ENCODE assay signal across 10 cellular contexts in the genomic region with DNA sequence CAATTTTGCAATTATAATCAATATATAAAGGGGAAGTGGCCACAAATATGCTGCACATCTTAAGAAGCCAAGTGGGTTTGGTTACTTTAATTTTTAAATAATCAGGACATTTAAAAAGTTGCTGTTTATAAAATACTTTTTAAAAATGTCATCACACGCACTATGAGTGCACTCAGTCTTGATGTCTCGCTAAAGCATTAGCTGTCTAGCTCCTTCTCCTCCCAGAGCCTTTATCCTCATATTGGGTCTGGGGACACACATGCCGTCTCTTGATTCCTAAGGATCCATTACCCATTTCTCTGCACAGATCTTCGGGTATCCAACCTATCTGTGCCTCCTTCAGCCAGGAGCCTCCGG. TPM values are rescaled to one million over a fixed set of nuclear protein-coding genes. Genes with fewer than 3 reads are reported as not detected.
DNase-seq lines count a peak whose midpoint lies in the region; ATAC-seq, FAIRE-seq and TF ChIP-seq lines count a peak whose summit lies in the region.
"Had no signal": no experiment of that assay in that cellular context is flagged by ENCODE, and none has a peak within 500 bp of the region (broad histone marks: within the 10 kb centered on the region; RNA-seq: fewer than 3 reads in every experiment).

No MANE protein-coding gene starts in this region.

- CTCF ChIA-PET in endothelial cell of umbilical vein (lab: Charles Lee): interaction anchor here (3.3 kb wide), 1 partner anchor 191 kb away, joined by 13 read pairs; no protein-coding TSS in a partner anchor

- TF ChIP-seq CTCF in endothelial cell of umbilical vein (IDR thresholded peaks at IDR 0.05; ENCODE audit: extremely low read depth in 1 of 2, insufficient read depth in 1 of 2, low read depth in 1 of 2, low read length in 2 of 2): no peak

- H3K4me3 ChIP-seq in endothelial cell of umbilical vein (replicated peaks in 1 of 3; ENCODE audit: insufficient read depth in 1 of 3, low read depth in 1 of 3, low read length in 3 of 3) (peak overlapping the region; percentile 54 to 94 (median 66)), muscle layer of duodenum (ENCODE audit: low read depth in 1 of 2, low read length in 2 of 2) (peak overlapping the region; percentile 66 to 80)

- dilution Hi-C loops in endothelial cell of umbilical vein (cut with MboI; ENCODE audit: extremely low pct_ligation_motif_present, low sequenced_read_pairs): no loop called here

- H3K79me2 ChIP-seq in endothelial cell of umbilical vein (ENCODE audit: control insufficient read depth, insufficient read depth, low read length): no peaks in the 10 kb centered on the region

- H3K9ac ChIP-seq in endothelial cell of umbilical vein (replicated peaks; ENCODE audit: extremely low read depth, insufficient read depth, low read length): peak overlapping the region; percentile 56

- no peaks in the 10 kb centered on the region for H3K9me1 ChIP-seq in endothelial cell of umbilical vein (replicated peaks; ENCODE audit: control insufficient read depth, extremely low read depth, insufficient read depth, low read length)

- intact Hi-C loops in Right ventricle myocardium superior (cut with DNase I): loop anchor here (10.0 kb wide), 1 partner anchor 98 kb away; no protein-coding TSS in a partner anchor
- intact Hi-C loops in Right ventricle myocardium inferior (cut with DNase I): loop anchor here (5.0 kb wide), 2 partner anchors 86 to 106 kb away; no protein-coding TSS in a partner anchor
- intact Hi-C loops in endothelial cell of umbilical vein (cut with micrococcal nuclease): loop anchor here (5.0 kb wide), 1 partner anchor 111 kb away; the partner anchor contains the start of gene RBM24

- BruUV-seq in endothelial cell of umbilical vein (replicated peaks; lab: Mats Ljungman, UMichigan): no TSS peak

- FAIRE-seq in endothelial cell of umbilical vein (lab: Jason Lieb, UNC): no peak

- peak overlapping the region; percentile 94 for H2AFZ ChIP-seq in endothelial cell of umbilical vein (ENCODE audit: low read depth, low read length)

- H3K4me2 ChIP-seq in endothelial cell of umbilical vein (ENCODE audit: insufficient read depth, low read length): peak overlapping the region; percentile 61

- H3K36me3 ChIP-seq in endothelial cell of umbilical vein (ENCODE audit: control insufficient read depth in 2 of 2, extremely low read depth in 1 of 2, insufficient read depth in 2 of 2, low read length in 2 of 2) (no peaks in the 10 kb centered on the region), muscle layer of duodenum (ENCODE audit: control insufficient read depth in 1 of 2, insufficient read depth in 2 of 2, low read length in 2 of 2) (no peaks in the 10 kb centered on the region)

- no peak for DNase-seq in Right ventricle myocardium superior
- no peak for DNase-seq in Right ventricle myocardium inferior (ENCODE audit: missing footprints)
- DNase-seq in endothelial cell of umbilical vein (ENCODE audit: low read depth, low spot score): no peak
- no peak for DNase-seq in activated effector memory CD4-positive, alpha-beta T cell treated with Interleukin-2 at 50 U/mL for 16 hours
- DNase-seq in HPDE6-E6E7 (ENCODE audit: extremely low spot score): no peak
- DNase-seq: CD8-positive, alpha-beta memory T cell; SHP77 had no signal

- POLR2A ChIA-PET in endothelial cell of umbilical vein (lab: Charles Lee): no interaction called here

- H3K9me3 ChIP-seq in endothelial cell of umbilical vein (replicated peaks; ENCODE audit: control insufficient read depth, insufficient read depth, low read length): no peaks in the 10 kb centered on the region
- no peaks in the 10 kb centered on the region for H3K9me3 ChIP-seq in muscle layer of duodenum (ENCODE audit: control insufficient read depth in 1 of 2, low read length in 2 of 2)

- H4K20me1 ChIP-seq in endothelial cell of umbilical vein (replicated peaks; ENCODE audit: control insufficient read depth, extremely low read depth, insufficient read depth, low read length): no peaks in the 10 kb centered on the region

- H3K4me1 ChIP-seq in endothelial cell of umbilical vein (ENCODE audit: control insufficient read depth, extremely low read depth, insufficient read depth, low read length) (peaks cover 11% of the 10 kb centered on the region), muscle layer of duodenum (ENCODE audit: control insufficient read depth in 1 of 2, insufficient read depth in 2 of 2, low read length in 2 of 2) (peaks cover 0 to 4% of the 10 kb centered on the region in 2 donors)

- no peak for TF ChIP-seq POLR2A in endothelial cell of umbilical vein (IDR thresholded peaks at IDR 0.05; ENCODE audit: low read depth, low read length)

- H3K27me3 ChIP-seq in endothelial cell of umbilical vein (ENCODE audit: control insufficient read depth in 2 of 2, insufficient read depth in 2 of 2, low read length in 2 of 2) (no peaks in the 10 kb centered on the region), muscle layer of duodenum (ENCODE audit: low read depth, low read length) (no peaks in the 10 kb centered on the region)

- H3K27ac ChIP-seq in endothelial cell of umbilical vein (ENCODE audit: insufficient read depth, low read depth, low read length) (no peak overlapping the region), muscle layer of duodenum (ENCODE audit: low read length) (peak overlapping the region; percentile 64)

- peak; percentile 36 for ATAC-seq in Right ventricle myocardium superior (ENCODE audit: poor library complexity)
- ATAC-seq in Right ventricle myocardium inferior: no peak
- ATAC-seq in GM21526 (IDR thresholded peaks at IDR 0.05; ENCODE audit: low FRiP score, unreplicated experiment): no peak
- no peak for ATAC-seq in GM19395 (IDR thresholded peaks at IDR 0.05; ENCODE audit: unreplicated experiment)

TF ChIP-seq in endothelial cell of umbilical vein, 7 proteins besides CTCF, POLR2A, EP300 and RAD21:
- TF ChIP-seq, protein P1, sequence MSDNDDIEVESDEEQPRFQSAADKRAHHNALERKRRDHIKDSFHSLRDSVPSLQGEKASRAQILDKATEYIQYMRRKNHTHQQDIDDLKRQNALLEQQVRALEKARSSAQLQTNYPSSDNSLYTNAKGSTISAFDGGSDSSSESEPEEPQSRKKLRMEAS (IDR thresholded peaks at IDR 0.05; ENCODE audit: insufficient read depth, insufficient read length): no peak
- TF ChIP-seq GATA2 (IDR thresholded peaks at IDR 0.05; ENCODE audit: insufficient read depth, insufficient read length, low read depth, low read length): no peak
- TF ChIP-seq JUN (IDR thresholded peaks at IDR 0.05; ENCODE audit: borderline replicate concordance, insufficient read depth, insufficient read length, low read depth): no peak
- no peak for TF ChIP-seq MYC (IDR thresholded peaks at IDR 0.05; ENCODE audit: low read depth, low read length)
- no peak for TF ChIP-seq EZH2 (IDR thresholded peaks at IDR 0.05; ENCODE audit: borderline replicate concordance, low read depth, low read length, severe bottlenecking)
- TF ChIP-seq POLR2AphosphoS5 (IDR thresholded peaks at IDR 0.05; ENCODE audit: insufficient read depth, low read depth, low read length): no peak
- no peak for TF ChIP-seq FOS (IDR thresholded peaks at IDR 0.05; ENCODE audit: borderline replicate concordance, insufficient read depth, low read length)

RNA-seq across cellular contexts. Expression of gene CAP2, which starts 0.4 kb away (rescaled TPM):
- total RNA-seq in Right ventricle myocardium superior: 118 TPM
- 137 TPM for total RNA-seq in Right ventricle myocardium inferior
- 18.0 and 21.3 TPM in 2 replicates for total RNA-seq in endothelial cell of umbilical vein
- 10.2 and 12.2 TPM in 2 replicates for polyA plus RNA-seq in endothelial cell of umbilical vein
- polyA plus RNA-seq in endothelial cell of umbilical vein (2011; cell fraction: cytosol; rRNA removed): 14.9 and 16.4 TPM in 2 replicates
- 18.2 and 18.8 TPM in 2 replicates for polyA plus RNA-seq in endothelial cell of umbilical vein (2011; cell fraction: nucleus; rRNA removed)
- 2.4 and 6.8 TPM in 2 replicates for polyA plus RNA-seq in endothelial cell of umbilical vein (2012)
- 15.8 and 19.2 TPM in 2 replicates for polyA minus RNA-seq in endothelial cell of umbilical vein
- polyA minus RNA-seq in endothelial cell of umbilical vein (2011; cell fraction: cytosol; rRNA and poly(A)+ RNA removed): 8.3 TPM
- 12.1 and 15.5 TPM in 2 replicates for polyA minus RNA-seq in endothelial cell of umbilical vein (2011; cell fraction: nucleus; rRNA and poly(A)+ RNA removed)
- total RNA-seq: CD8-positive, alpha-beta memory T cell had no signal
